1 cellular context compared by ENCODE assay signal in genomic region chr5:25020454-25020853, GRCh38.
TF ChIP-seq lines count a peak whose summit lies in the region.

No MANE protein-coding gene starts in this region.

TF ChIP-seq in WTC11, 78 proteins besides CTCF, POLR2A, EP300 and RAD21:
- no peak for TF ChIP-seq ZNF232 (CRISPR knock-in tag; IDR thresholded peaks at IDR 0.05)
- no peak for TF ChIP-seq ZNF416 (CRISPR knock-in tag; IDR thresholded peaks at IDR 0.05)
- TF ChIP-seq TEAD1 (CRISPR knock-in tag; IDR thresholded peaks at IDR 0.05) = peak; percentile 52; the same call in 1 of the 2 replicates
